8 cellular contexts compared by ENCODE assay signal in the genomic region with DNA sequence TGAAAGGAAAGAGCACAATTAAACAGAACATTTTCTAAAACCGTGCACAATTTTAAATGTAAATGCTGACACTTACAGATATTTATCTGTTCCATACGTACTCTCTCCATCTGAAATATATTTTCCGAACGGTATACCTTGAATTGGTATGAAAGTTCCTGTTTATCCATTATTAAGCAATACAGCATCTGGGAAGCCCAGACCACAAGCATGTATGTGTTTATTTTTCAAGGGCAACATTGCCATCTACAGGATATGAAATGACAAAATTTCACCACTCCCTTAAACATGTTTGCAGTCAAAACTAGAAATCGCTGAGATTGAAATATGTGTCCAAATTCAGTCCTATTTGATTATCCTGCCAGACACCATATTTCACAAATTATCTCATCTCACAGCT.
DNase-seq lines count a peak whose midpoint lies in the region; TF ChIP-seq lines count a peak whose summit lies in the region.

No MANE protein-coding gene starts in this region.

- no peak overlapping the region for H3K4me3 Mint-ChIP-seq in CD4-positive, alpha-beta memory T cell
- no peak overlapping the region for H3K4me3 Mint-ChIP-seq in immature natural killer cell

- no peak overlapping the region for H3K27ac ChIP-seq in MM.1S (ENCODE audit: low read length)
- no peak overlapping the region for H3K27ac ChIP-seq in CD4-positive, alpha-beta memory T cell (ENCODE audit: low read depth, low read length)

- H3K4me2 ChIP-seq in MM.1S (ENCODE audit: low read depth, low read length), result no peak overlapping the region

- H3K27ac Mint-ChIP-seq in CD4-positive, alpha-beta memory T cell, result no peak overlapping the region
- H3K27ac Mint-ChIP-seq in immature natural killer cell, result no peak overlapping the region

- H3K27me3 ChIP-seq in MM.1S (replicated peaks; ENCODE audit: insufficient read depth, low read length), result no peaks in the 10 kb centered on the region
- no peaks in the 10 kb centered on the region for H3K27me3 ChIP-seq in CD4-positive, alpha-beta memory T cell (ENCODE audit: insufficient read depth, low read length)
- no peaks in the 10 kb centered on the region for H3K27me3 ChIP-seq in H7 (ENCODE audit: control insufficient read depth, insufficient read depth, low read length)

- H3K4me1 Mint-ChIP-seq in CD4-positive, alpha-beta memory T cell, result no peaks in the 10 kb centered on the region
- no peaks in the 10 kb centered on the region for H3K4me1 Mint-ChIP-seq in immature natural killer cell

- H3K36me3 Mint-ChIP-seq in CD4-positive, alpha-beta memory T cell, result no peaks in the 10 kb centered on the region
- no peaks in the 10 kb centered on the region for H3K36me3 Mint-ChIP-seq in immature natural killer cell

- no peak overlapping the region for H3K9ac ChIP-seq in MM.1S (ENCODE audit: low read length)

- CTCF ChIA-PET in CD4-positive, alpha-beta memory T cell (lab: Charles Lee; ENCODE audit: partially characterized antibody), result no interaction called here

- H3K4me3 ChIP-seq in MM.1S (ENCODE audit: low read length), result no peak overlapping the region
- H3K4me3 ChIP-seq in fibroblast of villous mesenchyme (ENCODE audit: low read depth, low read length), result no peak overlapping the region
- no peak overlapping the region for H3K4me3 ChIP-seq in skeletal muscle cell (ENCODE audit: low read depth, low read length)
- H3K4me3 ChIP-seq in CD4-positive, alpha-beta memory T cell (ENCODE audit: low read length in 2 of 2), result no peak overlapping the region
- H3K4me3 ChIP-seq in H7 (ENCODE audit: insufficient read depth, low read depth, low read length), result no peak overlapping the region

- H2AFZ ChIP-seq in MM.1S (ENCODE audit: low read length), result no peak overlapping the region

- peaks cover 0 to 2% of the 10 kb centered on the region in 2 donors for H3K27me3 Mint-ChIP-seq in CD4-positive, alpha-beta memory T cell
- no peaks in the 10 kb centered on the region for H3K27me3 Mint-ChIP-seq in immature natural killer cell (ENCODE audit: low read depth in 3 of 3)

- peak; percentile 48 for TF ChIP-seq CTCF in MM.1S (IDR thresholded peaks at IDR 0.05; ENCODE audit: low read length)
- TF ChIP-seq CTCF in fibroblast of villous mesenchyme (IDR thresholded peaks at IDR 0.05; ENCODE audit: insufficient read depth, low read depth, low read length), result peak; percentile 38

- no peaks in the 10 kb centered on the region for H3K36me3 ChIP-seq in MM.1S (replicated peaks; ENCODE audit: insufficient read depth, low read length)
- no peaks in the 10 kb centered on the region for H3K36me3 ChIP-seq in CD4-positive, alpha-beta memory T cell (ENCODE audit: insufficient read depth, low read length)
- no peaks in the 10 kb centered on the region for H3K36me3 ChIP-seq in H7 (replicated peaks; ENCODE audit: control insufficient read depth, insufficient read depth, low read length)

- H3K9me3 ChIP-seq in MM.1S (replicated peaks; ENCODE audit: insufficient read depth, low read length), result no peaks in the 10 kb centered on the region
- H3K9me3 ChIP-seq in CD4-positive, alpha-beta memory T cell (ENCODE audit: control insufficient read depth in 1 of 2, low read length in 2 of 2), result no peaks in the 10 kb centered on the region

- POLR2A ChIA-PET in CD4-positive, alpha-beta memory T cell (lab: Charles Lee; ENCODE audit: partially characterized antibody), result no interaction called here

- no peaks in the 10 kb centered on the region for H3K4me1 ChIP-seq in MM.1S (ENCODE audit: low read length)
- H3K4me1 ChIP-seq in CD4-positive, alpha-beta memory T cell (ENCODE audit: insufficient read depth, low read length), result no peaks in the 10 kb centered on the region

- H3K9me3 Mint-ChIP-seq in CD4-positive, alpha-beta memory T cell, result peaks cover 0 to 6% (median 2%) of the 10 kb centered on the region in 8 donors
- H3K9me3 Mint-ChIP-seq in immature natural killer cell, result peaks cover 0 to 5% (median under 1%) of the 10 kb centered on the region in 6 donors

- no peaks in the 10 kb centered on the region for H4K20me1 ChIP-seq in MM.1S (ENCODE audit: insufficient read depth, low read length)

- DNase-seq in EL (peak; percentile 70), MM.1S (peak; percentile 72), SHP77 treated with DMSO at 0.1 percent for 48 hours (lab: John Stamatoyannopoulos, UW) (peak; percentile 70), fibroblast of villous mesenchyme (ENCODE audit: low read depth) (peak; percentile 71), skeletal muscle cell (ENCODE audit: low read depth) (peak; percentile 60), immature natural killer cell (no peak), H7 (no peak)
- DNase-seq in CD4-positive, alpha-beta memory T cell, result no peak

- no peaks in the 10 kb centered on the region for H3K9me2 ChIP-seq in MM.1S (replicated peaks; ENCODE audit: insufficient read depth, low read length)

- no peaks in the 10 kb centered on the region for H3K79me2 ChIP-seq in MM.1S (ENCODE audit: low read length)

- no peaks in the 10 kb centered on the region for H3F3A ChIP-seq in MM.1S (ENCODE audit: insufficient read depth, low read length)

- intact Hi-C loops in CD4-positive, alpha-beta memory T cell (cut with micrococcal nuclease), result no loop called here

Comparison
In these comparisons a context has a peak if more than half of its experiments do, and no peak if none do; other contexts are left out.
1. DNase-seq: peak in EL (single experiment), MM.1S (single experiment), SHP77 treated with DMSO at 0.1 percent for 48 hours (single experiment), fibroblast of villous mesenchyme (single experiment) and skeletal muscle cell (single experiment); none in CD4-positive, alpha-beta memory T cell (0 of 5), immature natural killer cell (0 of 3) and H7 (single experiment).